ENCODE assay signal across 1 cellular context in genomic region chr13:68927387-68928026, GRCh38.
TF ChIP-seq lines count a peak whose summit lies in the region.

No MANE protein-coding gene starts in this region.

TF ChIP-seq in liver, 16 proteins besides CTCF, POLR2A, EP300 and RAD21 (continued from another document):
- no peak for TF ChIP-seq REST (IDR thresholded peaks at IDR 0.05)
- no peak for TF ChIP-seq FOXA1 (IDR thresholded peaks at IDR 0.05)
- TF ChIP-seq YY1 (IDR thresholded peaks at IDR 0.05) = no peak
- no peak for TF ChIP-seq MAX (IDR thresholded peaks at IDR 0.05)
- TF ChIP-seq SP1 (IDR thresholded peaks at IDR 0.05) = no peak
- no peak for TF ChIP-seq NR2F2 (IDR thresholded peaks at IDR 0.05)
- TF ChIP-seq, protein P1, sequence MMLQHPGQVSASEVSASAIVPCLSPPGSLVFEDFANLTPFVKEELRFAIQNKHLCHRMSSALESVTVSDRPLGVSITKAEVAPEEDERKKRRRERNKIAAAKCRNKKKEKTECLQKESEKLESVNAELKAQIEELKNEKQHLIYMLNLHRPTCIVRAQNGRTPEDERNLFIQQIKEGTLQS (IDR thresholded peaks at IDR 0.05) = no peak
- TF ChIP-seq FOXA2 (IDR thresholded peaks at IDR 0.05) = no peak
- TF ChIP-seq RXRA (IDR thresholded peaks at IDR 0.05) = no peak
- TF ChIP-seq GABPA (IDR thresholded peaks at IDR 0.05 in 1 of 2, conservative IDR thresholded peaks at IDR 0.05 in 1 of 2) = no peak
